In the genomic region with DNA sequence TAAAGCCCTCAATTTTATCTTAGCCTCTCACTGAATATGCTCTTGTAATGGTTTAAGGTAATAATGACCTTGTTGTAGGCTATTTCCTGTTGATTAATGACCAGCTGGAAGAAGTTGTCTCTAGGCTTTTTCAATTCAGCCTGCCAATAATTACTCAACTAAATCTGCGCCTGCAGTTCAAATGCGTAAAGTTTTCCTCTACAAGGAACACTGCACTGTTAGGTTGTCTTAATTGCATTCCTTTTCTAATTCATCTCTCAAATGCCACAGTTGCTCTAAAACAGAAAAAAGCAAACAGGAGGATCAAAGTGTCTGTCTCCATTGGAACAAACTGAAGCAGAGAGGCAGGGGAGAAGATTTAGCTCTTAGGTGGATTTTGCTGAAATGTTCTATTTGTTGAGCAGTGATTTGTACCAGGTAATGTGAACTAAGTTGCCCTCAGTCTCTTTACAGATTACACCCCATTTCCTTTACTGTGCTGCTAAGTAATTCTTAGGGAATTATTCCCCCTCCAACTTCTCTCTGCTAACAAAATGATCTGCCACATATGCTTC, we compare ENCODE assay signal across 2 cellular contexts.
TF ChIP-seq lines count a peak whose summit lies in the region.

No MANE protein-coding gene starts in this region.

TF ChIP-seq in A549, 52 proteins besides CTCF, POLR2A, EP300 and RAD21 (continued from another document):
- TF ChIP-seq TP53 (CRISPR knock-in tag; IDR thresholded peaks at IDR 0.05) = no peak
- no peak for TF ChIP-seq MAZ (IDR thresholded peaks at IDR 0.05; ENCODE audit: borderline replicate concordance, low read depth, low read length)
- TF ChIP-seq ZNF302 (CRISPR knock-in tag; IDR thresholded peaks at IDR 0.05) = no peak
- no peak for TF ChIP-seq HEYL (CRISPR knock-in tag; IDR thresholded peaks at IDR 0.05)
- TF ChIP-seq CBX8 (IDR thresholded peaks at IDR 0.05) = no peak
- TF ChIP-seq, protein P1, sequence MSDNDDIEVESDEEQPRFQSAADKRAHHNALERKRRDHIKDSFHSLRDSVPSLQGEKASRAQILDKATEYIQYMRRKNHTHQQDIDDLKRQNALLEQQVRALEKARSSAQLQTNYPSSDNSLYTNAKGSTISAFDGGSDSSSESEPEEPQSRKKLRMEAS (IDR thresholded peaks at IDR 0.05) = no peak
- TF ChIP-seq CEBPB (IDR thresholded peaks at IDR 0.05) = no peak
- TF ChIP-seq PBX3 (IDR thresholded peaks at IDR 0.05) = no peak
- no peak for TF ChIP-seq NR3C1 (IDR thresholded peaks at IDR 0.05)
- TF ChIP-seq HOXA7 (CRISPR knock-in tag; IDR thresholded peaks at IDR 0.05) = no peak
- no peak for TF ChIP-seq CBX2 (IDR thresholded peaks at IDR 0.05; ENCODE audit: borderline replicate concordance, low read depth)
- no peak for TF ChIP-seq HES2 (IDR thresholded peaks at IDR 0.05)

TF ChIP-seq in SK-N-SH treated with all-trans-retinoic acid at 6 μM for 48 hours, 23 proteins besides CTCF, POLR2A, EP300 and RAD21 (continued from another document):
- TF ChIP-seq, protein P2, sequence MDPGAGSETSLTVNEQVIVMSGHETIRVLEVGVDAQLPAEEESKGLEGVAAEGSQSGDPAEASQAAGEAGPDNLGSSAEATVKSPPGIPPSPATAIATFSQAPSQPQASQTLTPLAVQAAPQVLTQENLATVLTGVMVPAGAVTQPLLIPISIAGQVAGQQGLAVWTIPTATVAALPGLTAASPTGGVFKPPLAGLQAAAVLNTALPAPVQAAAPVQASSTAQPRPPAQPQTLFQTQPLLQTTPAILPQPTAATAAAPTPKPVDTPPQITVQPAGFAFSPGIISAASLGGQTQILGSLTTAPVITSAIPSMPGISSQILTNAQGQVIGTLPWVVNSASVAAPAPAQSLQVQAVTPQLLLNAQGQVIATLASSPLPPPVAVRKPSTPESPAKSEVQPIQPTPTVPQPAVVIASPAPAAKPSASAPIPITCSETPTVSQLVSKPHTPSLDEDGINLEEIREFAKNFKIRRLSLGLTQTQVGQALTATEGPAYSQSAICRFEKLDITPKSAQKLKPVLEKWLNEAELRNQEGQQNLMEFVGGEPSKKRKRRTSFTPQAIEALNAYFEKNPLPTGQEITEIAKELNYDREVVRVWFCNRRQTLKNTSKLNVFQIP (CRISPR knock-in tag; IDR thresholded peaks at IDR 0.05; ENCODE audit: borderline replicate concordance, low read depth) = no peak
- TF ChIP-seq ESRRG (CRISPR knock-in tag; IDR thresholded peaks at IDR 0.05) (no peak), OSR1 (CRISPR knock-in tag; IDR thresholded peaks at IDR 0.05) (no peak), TCF4 (CRISPR knock-in tag; IDR thresholded peaks at IDR 0.05; ENCODE audit: borderline replicate concordance) (no peak), ZNF565 (CRISPR knock-in tag; conservative IDR thresholded peaks at IDR 0.05; ENCODE audit: low read depth) (no peak)
TF ChIP-seq in SK-N-SH treated with all-trans-retinoic acid at 6 μM for 48 hours: peak in this region for 0.
